ENCODE assay signal across 8 cellular contexts in the genomic region with DNA sequence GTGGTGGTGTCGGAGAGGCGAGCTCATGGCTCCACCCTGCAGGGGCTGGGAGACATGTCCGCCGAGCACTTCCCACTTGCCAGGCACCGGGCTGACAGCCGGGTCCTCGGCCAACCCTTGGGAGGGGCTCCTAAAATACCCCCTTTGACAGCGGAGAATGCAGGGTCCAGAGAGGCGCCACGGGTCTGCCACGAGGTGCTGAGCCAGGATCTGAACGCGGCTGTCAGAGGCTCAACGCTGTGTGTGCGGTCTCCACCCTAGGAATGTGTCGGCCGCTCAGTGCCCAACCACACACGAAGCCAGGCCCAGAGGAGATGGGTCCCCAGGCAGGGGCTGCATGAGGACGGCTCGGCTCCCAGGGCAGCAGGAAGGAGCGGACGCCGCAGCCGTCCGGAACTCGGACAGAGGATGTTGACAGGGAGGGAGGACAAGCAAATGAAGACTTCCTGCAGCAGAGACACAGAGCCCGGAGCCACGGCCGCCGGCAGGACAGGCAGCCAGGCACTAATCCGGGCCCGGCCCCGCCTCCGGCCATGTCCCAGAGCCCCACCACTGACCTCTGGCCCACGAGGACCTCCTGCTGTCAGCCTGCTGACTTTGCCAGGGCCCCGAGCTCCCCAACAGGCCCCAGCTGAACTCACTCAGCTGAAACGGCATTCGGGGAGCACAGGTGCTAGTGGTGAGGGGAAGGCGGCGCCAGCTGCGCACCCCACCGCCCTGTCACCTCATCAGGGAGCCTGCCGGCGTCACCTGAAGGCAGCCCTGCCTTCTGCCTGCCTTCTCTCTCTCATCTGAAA. TPM values are rescaled to one million over a fixed set of nuclear protein-coding genes. Genes with fewer than 3 reads are reported as not detected.
DNase-seq lines count a peak whose midpoint lies in the region; ATAC-seq and TF ChIP-seq lines count a peak whose summit lies in the region.

No MANE protein-coding gene starts in this region.

- no peak overlapping the region for H2AFZ ChIP-seq in OCI-LY3 (ENCODE audit: low read depth, low read length)

- peak overlapping the region; percentile 70 for H3K4me2 ChIP-seq in OCI-LY3 (ENCODE audit: low read length)

- ATAC-seq in GM18909 (IDR thresholded peaks at IDR 0.05; ENCODE audit: poor library complexity, unreplicated experiment) (peak; percentile 54), GM19463 (IDR thresholded peaks at IDR 0.05; ENCODE audit: unreplicated experiment) (no peak)

- H3K27me3 ChIP-seq in OCI-LY3 (ENCODE audit: low read depth, low read length), result no peaks in the 10 kb centered on the region

- no peak overlapping the region for H3K27ac ChIP-seq in OCI-LY3 (ENCODE audit: low read length)

- H3K36me3 ChIP-seq in OCI-LY3 (replicated peaks; ENCODE audit: low read depth, low read length), result peaks cover 15% of the 10 kb centered on the region

- H3K9me3 ChIP-seq in OCI-LY3 (ENCODE audit: insufficient read depth, low read length), result no peaks in the 10 kb centered on the region

- in situ Hi-C loops in G401 (cut with HindIII; ENCODE audit: low sequenced_read_pairs), result no loop called here

- peaks cover 41% of the 10 kb centered on the region for H3K4me1 ChIP-seq in OCI-LY3 (ENCODE audit: low read length)

- peaks cover 95% of the 10 kb centered on the region for H4K20me1 ChIP-seq in OCI-LY3 (ENCODE audit: insufficient read depth, low read length)

- no peak for TF ChIP-seq CTCF in OCI-LY3 (IDR thresholded peaks at IDR 0.05; ENCODE audit: low read depth, low read length)

- H3K4me3 ChIP-seq in OCI-LY3 (ENCODE audit: low read length), result peak overlapping the region; percentile 41; the same call in 1 of the 2 replicates

- DNase-seq in germinal center (ENCODE audit: low spot score) (peak; percentile 71), retina (peak; percentile 76), NCI-H1092 (lab: John Stamatoyannopoulos, UW) (no peak), G401 (ENCODE audit: low spot score) (no peak)
- DNase-seq in stimulated activated CD4-positive, alpha-beta T cell treated with anti-CD3 and anti-CD28 coated beads, Interleukin-2, amount 100 ng/mL, for 48 hours, result no peak

- H3K79me2 ChIP-seq in OCI-LY3 (ENCODE audit: low read length), result peaks cover 100% of the 10 kb centered on the region

- H3K9ac ChIP-seq in OCI-LY3 (ENCODE audit: low read length), result no peak overlapping the region; the same call in 1 of the 2 replicates

RNA-seq across cellular contexts. Expression of a gene that starts 12.8 kb away (rescaled TPM):
- total RNA-seq in G401 (2014; rRNA removed; shearing (Covaris generic)), result 18.9 and 21.4 TPM in 2 replicates

RNA-seq across cellular contexts. Expression of a gene that starts 46.0 kb away (rescaled TPM):
- total RNA-seq in G401 (2014; rRNA removed; shearing (Covaris generic)), result 32.9 and 50.7 TPM in 2 replicates

Comparison
In these comparisons a context has a peak if more than half of its experiments do, and no peak if none do; other contexts are left out.
1. DNase-seq: peak in germinal center (single experiment) and retina (single experiment); none in NCI-H1092 (single experiment), G401 (single experiment) and stimulated activated CD4-positive, alpha-beta T cell treated with anti-CD3 and anti-CD28 coated beads, Interleukin-2, amount 100 ng/mL, for 48 hours (0 of 2).